22 cellular contexts compared by ENCODE assay signal in genomic region chr10:110531687-110532086, GRCh38. TPM values are rescaled to one million over a fixed set of nuclear protein-coding genes. Genes with fewer than 3 reads are reported as not detected.
DNase-seq lines count a peak whose midpoint lies in the region; ATAC-seq, FAIRE-seq and TF ChIP-seq lines count a peak whose summit lies in the region.
"Had no signal": no experiment of that assay in that cellular context is flagged by ENCODE, and none has a peak within 500 bp of the region (broad histone marks: within the 10 kb centered on the region; RNA-seq: fewer than 3 reads in every experiment).

No MANE protein-coding gene starts in this region.

- no peak overlapping the region; the same call in 1 of the 2 replicates for H4K91ac ChIP-seq in IMR-90 (ENCODE audit: insufficient read depth, low read depth, low read length)
- peak overlapping the region; percentile 67 for H4K91ac ChIP-seq in H1 (replicated peaks; ENCODE audit: insufficient read length, low read length)

- H2BK5ac ChIP-seq in IMR-90 (ENCODE audit: low read depth, low read length, poor library complexity, severe bottlenecking) (no peak overlapping the region), H1 (ENCODE audit: low read depth, low read length) (no peak overlapping the region)

- ATAC-seq in HCT116 (no peak), IMR-90 (ENCODE audit: low read depth) (no peak), gastrocnemius medialis (no peak), HG03520 (IDR thresholded peaks at IDR 0.05; ENCODE audit: unreplicated experiment) (no peak), GM21717 (IDR thresholded peaks at IDR 0.05; ENCODE audit: unreplicated experiment) (no peak)
- ATAC-seq: Panc1 had no signal

- TF ChIP-seq RAD21 in HCT116 (IDR thresholded peaks at IDR 0.05; ENCODE audit: low read depth) (no peak), IMR-90 (IDR thresholded peaks at IDR 0.05; ENCODE audit: low read length) (no peak), H1 (IDR thresholded peaks at IDR 0.05 in 1 of 2, conservative IDR thresholded peaks at IDR 0.05 in 1 of 2; ENCODE audit: low read depth in 2 of 2, low read length in 2 of 2) (no peak)

- no peak overlapping the region for H4K5ac ChIP-seq in IMR-90 (ENCODE audit: low read depth, low read length)
- H4K5ac ChIP-seq in H1 (ENCODE audit: insufficient read length, low read depth, low read length), result no peak overlapping the region

- H3K4me3 ChIP-seq in HCT116 (replicated peaks in 1 of 2; ENCODE audit: low read depth in 1 of 2, low read length in 2 of 2), result peak overlapping the region; percentile 39 to 59
- no peak overlapping the region for H3K4me3 ChIP-seq in IMR-90 (ENCODE audit: insufficient read depth, low read depth, low read length)
- no peak overlapping the region for H3K4me3 ChIP-seq in H1 (ENCODE audit: extremely low read depth in 1 of 4, insufficient read depth in 2 of 4, low read depth in 3 of 4, low read length in 4 of 4)
- no peak overlapping the region for H3K4me3 ChIP-seq in gastrocnemius medialis
- H3K4me3 ChIP-seq in MG63, result no peak overlapping the region
- H3K4me3 ChIP-seq: GM23248, SK-N-MC had no signal

- no peak overlapping the region for H2AK5ac ChIP-seq in IMR-90 (ENCODE audit: low read depth, low read length)
- peak overlapping the region; percentile 30; the same call in 1 of the 2 replicates for H2AK5ac ChIP-seq in H1 (ENCODE audit: low read depth, low read length)

- H3K14ac ChIP-seq in IMR-90 (replicated peaks; ENCODE audit: low read depth, low read length), result no peak overlapping the region
- no peak overlapping the region for H3K14ac ChIP-seq in H1 (ENCODE audit: insufficient read length)

- peaks cover 2% of the 10 kb centered on the region; the same call in 1 of the 2 replicates for H3K23me2 ChIP-seq in H1 (ENCODE audit: low read depth, low read length)

- 0 out of 2 replicates have a peak overlapping the region, but pooled peaks have one; percentile 35 for H3K4ac ChIP-seq in IMR-90 (ENCODE audit: low read depth, low read length)
- no peak overlapping the region for H3K4ac ChIP-seq in H1 (replicated peaks; ENCODE audit: insufficient read length, low read depth, low read length)

- H2BK15ac ChIP-seq in IMR-90 (ENCODE audit: low read depth, low read length) (0 out of 3 replicates have a peak overlapping the region, but pooled peaks have one; percentile 32), H1 (ENCODE audit: low read length) (no peak overlapping the region)

- H4K20me1 ChIP-seq in HCT116 (ENCODE audit: insufficient read depth) (no peaks in the 10 kb centered on the region), IMR-90 (ENCODE audit: insufficient read depth, low read length) (no peaks in the 10 kb centered on the region), H1 (replicated peaks in 1 of 2; ENCODE audit: control insufficient read depth in 1 of 2, insufficient read depth in 2 of 2, low read length in 2 of 2) (no peaks in the 10 kb centered on the region)

- dilution Hi-C loops in IMR-90 (cut with HindIII; ENCODE audit: low sequenced_read_pairs, unreplicated experiment), result no loop called here

- TF ChIP-seq CTCF in HCT116 (IDR thresholded peaks at IDR 0.05 in 2 of 3, conservative IDR thresholded peaks at IDR 0.05 in 1 of 3; ENCODE audit: borderline replicate concordance in 1 of 3, insufficient read depth in 1 of 3, low read depth in 2 of 3, low read length in 2 of 3), result peak in 1 of 3 experiments; percentile 7; a peak in 1 of 6 replicates
- TF ChIP-seq CTCF in IMR-90 (conservative IDR thresholded peaks at IDR 0.05; ENCODE audit: low read depth, low read length), result no peak
- no peak for TF ChIP-seq CTCF in H1 (IDR thresholded peaks at IDR 0.05; ENCODE audit: control extremely low read depth in 1 of 3, insufficient read depth in 1 of 3, low read depth in 1 of 3, low read length in 3 of 3)
- TF ChIP-seq CTCF in gastrocnemius medialis (IDR thresholded peaks at IDR 0.05 in 4 of 5, conservative IDR thresholded peaks at IDR 0.05 in 1 of 5), result no peak

- H3K79me2 ChIP-seq in HCT116 (ENCODE audit: insufficient read depth, low read length) (peaks cover 26% of the 10 kb centered on the region), H1 (ENCODE audit: control insufficient read depth in 1 of 2, insufficient read depth in 2 of 2, low read length in 2 of 2) (no peaks in the 10 kb centered on the region)

- no peaks in the 10 kb centered on the region for H3K9me2 ChIP-seq in HCT116 (ENCODE audit: insufficient read depth)

- H3K4me1 ChIP-seq in HCT116 (ENCODE audit: control insufficient read depth in 1 of 2, insufficient read depth in 2 of 2, low read length in 2 of 2), result peaks cover 65 to 85% of the 10 kb centered on the region in 2 experiments
- H3K4me1 ChIP-seq in IMR-90 (ENCODE audit: control insufficient read depth, insufficient read depth, low read length), result peaks cover 20% of the 10 kb centered on the region
- peaks cover 4 to 17% (median 5%) of the 10 kb centered on the region in 4 experiments for H3K4me1 ChIP-seq in H1 (replicated peaks in 1 of 4; ENCODE audit: control insufficient read depth in 3 of 4, insufficient read depth in 4 of 4, low read length in 3 of 4)
- no peaks in the 10 kb centered on the region for H3K4me1 ChIP-seq in gastrocnemius medialis
- H3K4me1 ChIP-seq: BE2C had no signal

- H2BK120ac ChIP-seq in IMR-90 (ENCODE audit: low read depth, low read length), result 0 out of 2 replicates have a peak overlapping the region, but pooled peaks have one; percentile 6
- H2BK120ac ChIP-seq in H1 (replicated peaks; ENCODE audit: low read depth, low read length), result no peak overlapping the region

- H2BK12ac ChIP-seq in H1 (ENCODE audit: low read depth, low read length), result peak overlapping the region; percentile 75; the same call in 1 of the 2 replicates

- RAD21 ChIA-PET in HCT116 (lab: Charles Lee; ENCODE audit: low non-redundant PET in 1 of 2, low total read pairs in 2 of 2, uncharacterized antibody in 2 of 2, unreplicated experiment in 2 of 2), result interaction anchor here (0.6 to 0.7 kb wide), 2 partner anchors 30 to 182 kb away, joined by 3 to 4 read pairs; no protein-coding TSS in a partner anchor

- no peak overlapping the region for H2AFZ ChIP-seq in HCT116 (ENCODE audit: low read depth, low read length, poor library complexity, severe bottlenecking)
- no peak overlapping the region for H2AFZ ChIP-seq in IMR-90 (replicated peaks; ENCODE audit: low read length, poor library complexity)
- H2AFZ ChIP-seq in H1 (ENCODE audit: low read length), result no peak overlapping the region
- H2AFZ ChIP-seq: GM23248 had no signal

- no peak for FAIRE-seq in H1 (lab: Jason Lieb, UNC)

- POLR2A ChIA-PET in HCT116 (lab: Charles Lee), result interaction anchor here (0.8 to 1.2 kb wide), 3 partner anchors 35 to 235 kb away, joined by 3 to 6 read pairs (median 3); no protein-coding TSS in a partner anchor
- POLR2A ChIA-PET in IMR-90 (lab: Charles Lee; ENCODE audit: unreplicated experiment), result interaction anchor here (0.5 kb wide), 1 partner anchor 178 kb away, joined by 4 read pairs; no protein-coding TSS in a partner anchor
- POLR2A ChIA-PET in H1 (lab: Charles Lee; ENCODE audit: partially characterized antibody), result interaction anchor here (1.0 kb wide), 1 partner anchor 33 kb away, joined by 3 read pairs; no protein-coding TSS in a partner anchor

- H4K8ac ChIP-seq in IMR-90 (ENCODE audit: low read depth in 2 of 2, low read length in 2 of 2) (no peak overlapping the region), H1 (ENCODE audit: extremely low read depth, insufficient read depth, low read length) (no peak overlapping the region)

- H3K79me1 ChIP-seq in IMR-90 (ENCODE audit: low read depth in 1 of 2, low read length in 2 of 2) (peaks cover 0 to 26% of the 10 kb centered on the region in 2 experiments; a peak in 2 of 4 replicates), H1 (ENCODE audit: low read depth, low read length) (no peaks in the 10 kb centered on the region)

- TF ChIP-seq EP300 in H1 (IDR thresholded peaks at IDR 0.05; ENCODE audit: borderline replicate concordance in 1 of 2, low read depth in 2 of 2, low read length in 2 of 2), result no peak

- 0 out of 2 replicates have a peak overlapping the region, but pooled peaks have one; percentile 24 for H3K23ac ChIP-seq in IMR-90 (ENCODE audit: low read depth, low read length)
- H3K23ac ChIP-seq in H1 (ENCODE audit: insufficient read length), result no peak overlapping the region

- no peak overlapping the region for H2AK9ac ChIP-seq in IMR-90 (replicated peaks; ENCODE audit: low read depth, low read length, poor library complexity)

- peak overlapping the region; percentile 71 for H3K9ac ChIP-seq in HCT116 (ENCODE audit: low read length)
- H3K9ac ChIP-seq in IMR-90 (ENCODE audit: low read depth, low read length), result no peak overlapping the region
- no peak overlapping the region for H3K9ac ChIP-seq in H1 (replicated peaks in 1 of 4; ENCODE audit: extremely low read depth in 1 of 4, low read depth in 3 of 4, low read length in 3 of 4)
- H3K9ac ChIP-seq: GM23248 had no signal

- peaks cover 37% of the 10 kb centered on the region for H3K9me1 ChIP-seq in IMR-90 (ENCODE audit: insufficient read depth, low read length)

- H3K27ac ChIP-seq in HCT116 (ENCODE audit: low read depth, low read length), result peak overlapping the region; percentile 76
- H3K27ac ChIP-seq in IMR-90 (ENCODE audit: insufficient read depth, low read length), result no peak overlapping the region
- no peak overlapping the region for H3K27ac ChIP-seq in H1 (ENCODE audit: low read depth, low read length)
- no peak overlapping the region for H3K27ac ChIP-seq in gastrocnemius medialis
- H3K27ac ChIP-seq: GM23248, HL-60, SK-N-MC had no signal

- peak overlapping the region; percentile 9; the same call in 1 of the 2 replicates for H2BK20ac ChIP-seq in IMR-90 (ENCODE audit: low read depth, low read length)
- peak overlapping the region; percentile 24; the same call in 1 of the 2 replicates for H2BK20ac ChIP-seq in H1 (ENCODE audit: low read length)

- H3K4me2 ChIP-seq in HCT116 (ENCODE audit: low read length), result peak overlapping the region; percentile 81
- H3K4me2 ChIP-seq in IMR-90 (ENCODE audit: low read depth, low read length), result no peak overlapping the region
- H3K4me2 ChIP-seq in H1 (ENCODE audit: insufficient read depth in 1 of 2, low read depth in 2 of 2, low read length in 2 of 2), result no peak overlapping the region

- no peak for DNase-seq in HCT116 (ENCODE audit: low read depth, low spot score)
- DNase-seq in IMR-90, result no peak
- DNase-seq in H1 (ENCODE audit: low read depth in 1 of 2, low spot score in 2 of 2), result no peak
- no peak for DNase-seq in gastrocnemius medialis
- DNase-seq in MG63, result no peak
- DNase-seq: BE2C; CD8-positive, alpha-beta memory T cell; DMS153; DND-41; GM23248; KBM-7; NCI-H1105 treated with DMSO at 0.1 percent for 48 hours; NCI-H146; NCI-H1930; NCI-H526 treated with DMSO at 0.1 percent for 48 hours; SHP77 treated with DMSO at 0.1 percent for 48 hours; SW 1271 had no signal

- intact Hi-C loops in HCT116 (cut with micrococcal nuclease), result loop anchor here (2.0 to 10.0 kb wide), 2 partner anchors 31 to 117 kb away; no protein-coding TSS in a partner anchor
- intact Hi-C loops in IMR-90 (cut with micrococcal nuclease), result no loop called here
- intact Hi-C loops in gastrocnemius medialis (cut with DNase I; ENCODE audit: low total_unique reads), result no loop called here

- in situ Hi-C loops in IMR-90 (cut with MboI; ENCODE audit: low sequenced_read_pairs) (no loop called here), gastrocnemius medialis (cut with MboI; ENCODE audit: low sequenced_read_pairs in 4 of 4) (loop anchor here in 2 of 4 donors (25.0 kb wide), 1 partner anchor 644 kb away; no protein-coding TSS in a partner anchor)

- H3K9me3 ChIP-seq in HCT116 (ENCODE audit: control insufficient read depth in 1 of 2, insufficient read depth in 1 of 2, low read depth in 1 of 2, low read length in 2 of 2) (no peaks in the 10 kb centered on the region), IMR-90 (ENCODE audit: control insufficient read depth, insufficient read depth, low read length) (no peaks in the 10 kb centered on the region), H1 (ENCODE audit: insufficient read depth in 2 of 2, low read depth in 1 of 2, low read length in 1 of 2) (no peaks in the 10 kb centered on the region), gastrocnemius medialis (no peaks in the 10 kb centered on the region), MG63 (no peaks in the 10 kb centered on the region)
- H3K9me3 ChIP-seq: BE2C had no signal

- H3K56ac ChIP-seq in IMR-90 (ENCODE audit: extremely low read depth, insufficient read depth, low read length) (no peak overlapping the region), H1 (replicated peaks; ENCODE audit: insufficient read length, low read depth, low read length) (no peak overlapping the region)

- H3K18ac ChIP-seq in IMR-90 (ENCODE audit: low read depth, low read length) (no peak overlapping the region), H1 (ENCODE audit: extremely low read depth, low read length) (peak overlapping the region; percentile 11; the same call in 1 of the 2 replicates)

- TF ChIP-seq POLR2A in HCT116 (IDR thresholded peaks at IDR 0.05; ENCODE audit: borderline replicate concordance, extremely low read depth, insufficient read depth, insufficient read length), result no peak
- TF ChIP-seq POLR2A in IMR-90 (IDR thresholded peaks at IDR 0.05; ENCODE audit: low read depth, low read length), result no peak
- TF ChIP-seq POLR2A in H1 (IDR thresholded peaks at IDR 0.05; ENCODE audit: control extremely low read depth in 1 of 2, low read depth in 2 of 2, low read length in 2 of 2), result no peak
- TF ChIP-seq POLR2A in gastrocnemius medialis (IDR thresholded peaks at IDR 0.05), result no peak

- H3K36me3 ChIP-seq in HCT116 (ENCODE audit: control insufficient read depth in 1 of 2, insufficient read depth in 2 of 2, low read length in 2 of 2) (no peaks in the 10 kb centered on the region), IMR-90 (ENCODE audit: control insufficient read depth, insufficient read depth, low read length) (no peaks in the 10 kb centered on the region), H1 (ENCODE audit: control insufficient read depth in 2 of 4, insufficient read depth in 4 of 4, low read length in 3 of 4) (no peaks in the 10 kb centered on the region), gastrocnemius medialis (no peaks in the 10 kb centered on the region), MG63 (no peaks in the 10 kb centered on the region)
- H3K36me3 ChIP-seq: BE2C had no signal

- WGBS in IMR-90 (ENCODE audit: extremely low coverage in 2 of 2, insufficient read length in 1 of 2), 2 experiments, result no CpG with 5 or more reads among the region's 2 CpGs
- WGBS in H1 (ENCODE audit: extremely low coverage in 1 of 2, insufficient coverage in 1 of 2, insufficient read length in 1 of 2, insufficient replicate concordance in 2 of 2, low coverage in 1 of 2, low lambda C conversion rate in 2 of 2, missing lambda C conversion rate in 1 of 2), 2 experiments, result 93% methylated on average over 2 of the region's 2 CpGs; no CpG with 5 or more reads in 1 of the 2 experiments

- CTCF ChIA-PET in HCT116 (lab: Charles Lee), result interaction anchor here (1.2 kb wide), 1 partner anchor 13 kb away, joined by 3 read pairs; no protein-coding TSS in a partner anchor
- CTCF ChIA-PET in IMR-90 (lab: Yijun Ruan, JAX), result no interaction called here
- CTCF ChIA-PET in H1 (lab: Charles Lee; ENCODE audit: partially characterized antibody), result interaction anchor here (0.6 to 3.4 kb wide), 6 partner anchors 15 to 177 kb away, joined by 3 to 16 read pairs (median 6); no protein-coding TSS in a partner anchor

- BruUV-seq in HCT116 (replicated peaks; lab: Mats Ljungman, UMichigan) (no TSS peak), IMR-90 (replicated peaks; lab: Mats Ljungman, UMichigan) (no TSS peak)

- H3K27me3 ChIP-seq in HCT116 (ENCODE audit: insufficient read depth, low read length) (no peaks in the 10 kb centered on the region), IMR-90 (ENCODE audit: control insufficient read depth, insufficient read depth, low read length) (no peaks in the 10 kb centered on the region), H1 (replicated peaks in 1 of 4; ENCODE audit: control insufficient read depth in 3 of 4, extremely low read depth in 1 of 4, insufficient read depth in 3 of 4, low read length in 3 of 4) (no peaks in the 10 kb centered on the region; a peak in 1 of 7 replicates), gastrocnemius medialis (peaks cover 13 to 25% (median 14%) of the 10 kb centered on the region in 3 donors), MG63 (no peaks in the 10 kb centered on the region)
- H3K27me3 ChIP-seq: BE2C had no signal

RNA-seq across cellular contexts. Expression of gene DUSP5, which starts 34.0 kb away (rescaled TPM):
- total RNA-seq in HCT116 (2021; ENCODE audit: unreplicated experiment), result 137 TPM
- 199 and 315 TPM in 2 replicates for polyA plus RNA-seq in HCT116 (2012)
- 42.1 and 55.3 TPM in 2 replicates for total RNA-seq in IMR-90 (2012; rRNA removed)
- polyA plus RNA-seq in IMR-90 (2012; rRNA removed), result 48.1 and 61.5 TPM in 2 replicates
- 39.0 and 110 TPM in 2 replicates for polyA plus RNA-seq in IMR-90 (2012; cell fraction: cytosol; rRNA removed)
- polyA plus RNA-seq in IMR-90 (2012; cell fraction: nucleus; rRNA removed; ENCODE audit: low replicate concordance), result 239 and 414 TPM in 2 replicates
- total RNA-seq in H1 (2021; fragmentation: NEBNext Ultra II Directional; extraction: Animal tissue kit (Norgen Biotek cat#: 25700)), result 27.0 and 30.3 TPM in 2 replicates
- 13.3 and 13.6 TPM in 2 replicates for polyA plus RNA-seq in H1 (2011; rRNA removed)
- 15.2 TPM for polyA plus RNA-seq in H1 (2011; cell fraction: cytosol; rRNA removed)
- polyA plus RNA-seq in H1 (2011; cell fraction: nucleus; rRNA removed), result 12.0 TPM
- 14.3 to 18.7 TPM (median 15.9 TPM) in 4 replicates for polyA plus RNA-seq in H1 (2012, experiment 1 of 2)
- 16.9 TPM for polyA plus RNA-seq in H1 (2012, experiment 2 of 2)
- 17.0 TPM for polyA plus RNA-seq in H1 (2013, experiment 1 of 2)
- 20.2 TPM for polyA plus RNA-seq in H1 (2013, experiment 2 of 2)
- polyA minus RNA-seq in H1 (2011; rRNA and poly(A)+ RNA removed), result 28.9 and 41.0 TPM in 2 replicates
- 37.5 TPM for polyA minus RNA-seq in H1 (2011; cell fraction: cytosol; rRNA and poly(A)+ RNA removed)
- polyA minus RNA-seq in H1 (2011; cell fraction: nucleus; rRNA and poly(A)+ RNA removed), result 14.9 TPM
- total RNA-seq in gastrocnemius medialis, result 1 to 10 TPM in 2 of 4 donors, under 1 TPM in 1, not detected in 1; 0.75 to 2.8 (median 2.5) TPM
- 0.59 TPM in 1 of 2 replicates, not detected in the other for total RNA-seq in MG63 (2014; rRNA removed; shearing (Covaris generic); ENCODE audit: low replicate concordance)

RNA-seq across cellular contexts. Expression of gene SMC3, which starts 35.8 kb away (rescaled TPM):
- total RNA-seq in HCT116 (2021; ENCODE audit: unreplicated experiment) (64.3 TPM), IMR-90 (2012; rRNA removed) (15.2 and 30.0 TPM in 2 replicates), gastrocnemius medialis (10 to 100 TPM; 19.5 to 25.9 (median 21.9) TPM)
- 18.2 and 27.6 TPM in 2 replicates for polyA plus RNA-seq in HCT116 (2012)
- polyA plus RNA-seq in IMR-90 (2012; rRNA removed) (11.7 and 15.0 TPM in 2 replicates), H1 (2011; rRNA removed) (7.8 and 12.7 TPM in 2 replicates)
- polyA plus RNA-seq in IMR-90 (2012; cell fraction: cytosol; rRNA removed), result 1.3 and 2.1 TPM in 2 replicates
- polyA plus RNA-seq in IMR-90 (2012; cell fraction: nucleus; rRNA removed; ENCODE audit: low replicate concordance), result 0.76 and 5.6 TPM in 2 replicates
- 89.8 and 93.4 TPM in 2 replicates for total RNA-seq in H1 (2021; fragmentation: NEBNext Ultra II Directional; extraction: Animal tissue kit (Norgen Biotek cat#: 25700))
- 29.8 TPM for polyA plus RNA-seq in H1 (2011; cell fraction: cytosol; rRNA removed)
- 5.9 TPM for polyA plus RNA-seq in H1 (2011; cell fraction: nucleus; rRNA removed)
- polyA plus RNA-seq in H1 (2012, experiment 1 of 2), result 44.2 to 101 TPM (median 59.5 TPM) in 4 replicates
- polyA plus RNA-seq in H1 (2012, experiment 2 of 2), result 4.2 TPM
- 65.2 TPM for polyA plus RNA-seq in H1 (2013, experiment 1 of 2)
- polyA plus RNA-seq in H1 (2013, experiment 2 of 2), result 67.9 TPM
- polyA minus RNA-seq in H1 (2011; rRNA and poly(A)+ RNA removed), result 14.4 and 18.6 TPM in 2 replicates
- 23.2 TPM for polyA minus RNA-seq in H1 (2011; cell fraction: cytosol; rRNA and poly(A)+ RNA removed)
- polyA minus RNA-seq in H1 (2011; cell fraction: nucleus; rRNA and poly(A)+ RNA removed), result 21.7 TPM
- total RNA-seq in MG63 (2014; rRNA removed; shearing (Covaris generic); ENCODE audit: low replicate concordance), result 25.4 and 43.4 TPM in 2 replicates

Comparison
In these comparisons a context has a peak if more than half of its experiments do, and no peak if none do; other contexts are left out.
1. H3K4me3 ChIP-seq: peak in HCT116 (2 of 2); none in IMR-90 (single experiment), H1 (0 of 4), gastrocnemius medialis (0 of 4) and MG63 (single experiment).